15 cellular contexts compared by ENCODE assay signal in the genomic region with DNA sequence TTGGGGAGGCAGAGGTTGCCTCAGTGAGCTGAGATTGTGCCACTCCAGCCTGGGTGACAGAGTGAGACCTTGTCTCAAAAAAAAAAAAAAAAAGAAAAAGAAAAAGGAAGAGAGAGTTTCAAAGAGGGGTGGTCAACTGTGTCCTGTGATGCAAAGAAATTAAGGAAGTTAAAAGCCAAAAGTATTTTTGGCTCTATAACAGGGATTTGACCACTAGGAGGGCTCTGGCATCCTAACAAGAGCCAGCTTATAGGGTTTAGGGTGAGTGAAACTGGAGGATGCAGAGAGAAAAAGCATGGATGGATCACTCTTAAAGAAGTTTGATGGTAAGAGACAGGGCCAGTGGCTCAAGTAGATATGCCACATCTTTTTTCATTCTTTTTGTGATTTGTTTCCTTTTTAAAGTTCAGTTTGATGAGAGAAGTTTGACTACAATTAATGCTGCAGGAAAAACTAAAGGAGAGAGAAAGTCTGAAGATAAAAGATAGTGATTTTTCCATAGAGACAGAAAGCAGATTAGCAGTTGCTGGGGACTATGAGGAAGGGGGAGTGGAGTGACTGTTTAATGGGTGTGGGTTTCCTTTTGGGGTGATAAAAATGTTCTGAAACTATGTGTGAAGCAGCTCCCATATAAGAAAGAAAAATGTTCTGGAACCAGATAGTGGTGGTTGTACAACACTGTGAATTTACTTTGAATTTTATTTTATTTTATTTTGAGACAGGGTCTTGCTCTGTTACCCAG. TPM values are rescaled to one million over a fixed set of nuclear protein-coding genes. Genes with fewer than 3 reads are reported as not detected.
A peak's percentile ranks its signal among the peaks of the same experiment; 100 is the strongest.
DNase-seq lines count a peak whose midpoint lies in the region; ATAC-seq, FAIRE-seq and TF ChIP-seq lines count a peak whose summit lies in the region.
"Had no signal": no experiment of that assay in that cellular context is flagged by ENCODE, and none has a peak within 500 bp of the region (broad histone marks: within the 10 kb centered on the region; RNA-seq: fewer than 3 reads in every experiment).

No MANE protein-coding gene starts in this region.

- POLR2A ChIA-PET in K562 (lab: Yijun Ruan, JAX): interaction anchor here (0.6 to 2.2 kb wide), 3 partner anchors 10 to 127 kb away, joined by 3 to 6 read pairs (median 3); partner anchors contain the start of gene MICAL2

- no peak overlapping the region for H4K5ac ChIP-seq in H9 (ENCODE audit: insufficient read length, low read depth, low read length)

- H3K9ac ChIP-seq in H9 (ENCODE audit: extremely low read depth, insufficient read length, low read length) (no peak overlapping the region), K562 (ENCODE audit: insufficient read depth in 1 of 2, low read depth in 2 of 2, low read length in 2 of 2) (no peak overlapping the region)

- H3K27me3 ChIP-seq in H9 (ENCODE audit: insufficient read depth, low read length): no peaks in the 10 kb centered on the region
- no peaks in the 10 kb centered on the region for H3K27me3 ChIP-seq in K562 (ENCODE audit: control insufficient read depth in 2 of 2, insufficient read depth in 2 of 2, low read length in 2 of 2)
- H3K27me3 ChIP-seq in pancreas: no peaks in the 10 kb centered on the region

- FAIRE-seq in K562 (lab: Jason Lieb, UNC) (no peak), pancreas (lab: Jason Lieb, UNC) (no peak)

- H3K4me1 Mint-ChIP-seq in H9: peaks cover 42 to 49% of the 10 kb centered on the region in 2 experiments

- no peak overlapping the region for H3K4ac ChIP-seq in H9 (ENCODE audit: low read depth, low read length)

- no peak overlapping the region for H2BK20ac ChIP-seq in H9 (ENCODE audit: low read depth, low read length, poor library complexity, severe bottlenecking)

- TF ChIP-seq CTCF in H9 (conservative IDR thresholded peaks at IDR 0.05): peak; percentile 40; the same call in 2 of the 3 replicates
- TF ChIP-seq CTCF in K562 (IDR thresholded peaks at IDR 0.05 in 2 of 3, conservative IDR thresholded peaks at IDR 0.05 in 1 of 3; ENCODE audit: insufficient read depth in 2 of 3, low read depth in 1 of 3, low read length in 3 of 3): peak in 2 of 3 experiments; percentile 9 to 35; a peak in 2 of 6 replicates
- peak; percentile 4 for TF ChIP-seq CTCF in retinal pigment epithelial cell (conservative IDR thresholded peaks at IDR 0.05; ENCODE audit: low read depth, low read length)
- TF ChIP-seq CTCF in pancreas (IDR thresholded peaks at IDR 0.05): no peak

- H2AFZ ChIP-seq in H9 (ENCODE audit: low read length) (no peak overlapping the region), K562 (ENCODE audit: low read depth, low read length) (no peak overlapping the region)

- H3K36me3 Mint-ChIP-seq in H9 (ENCODE audit: insufficient read depth in 1 of 3, low read depth in 3 of 3): no peaks in the 10 kb centered on the region
- H3K36me3 Mint-ChIP-seq: IgD-negative memory B cell had no signal

- no peaks in the 10 kb centered on the region for H3K9me1 ChIP-seq in K562 (ENCODE audit: control insufficient read depth, insufficient read depth, low read length)

- in situ Hi-C loops in K562 (cut with MboI): no loop called here

- H3K79me2 ChIP-seq in H9 (ENCODE audit: insufficient read depth, low read length): no peaks in the 10 kb centered on the region
- no peaks in the 10 kb centered on the region for H3K79me2 ChIP-seq in K562 (ENCODE audit: control insufficient read depth, insufficient read depth, low read length)

- no peaks in the 10 kb centered on the region for H3K9me3 ChIP-seq in H9 (ENCODE audit: control insufficient read depth, low read depth, low read length)
- no peaks in the 10 kb centered on the region for H3K9me3 ChIP-seq in K562 (replicated peaks; ENCODE audit: control insufficient read depth, insufficient read depth, low read depth, low read length)
- no peaks in the 10 kb centered on the region for H3K9me3 ChIP-seq in pancreas
- H3K9me3 ChIP-seq: Caco-2, left ventricle myocardium inferior had no signal

- H3K56ac ChIP-seq in H9 (ENCODE audit: insufficient read length, low read depth, low read length): no peak overlapping the region

- DNase-seq in H9: no peak
- DNase-seq in NOMO-1 treated with DMSO at 0.1 percent for 48 hours (lab: John Stamatoyannopoulos, UW; ENCODE audit: unreplicated experiment): peak; percentile 54
- no peak for DNase-seq in K562 (ENCODE audit: extremely low read depth in 1 of 4, low spot score in 3 of 4)
- DNase-seq in retinal pigment epithelial cell (ENCODE audit: low read depth): no peak
- no peak for DNase-seq in pancreas
- DNase-seq in NCI-H2196 treated with DMSO at 0.1 percent for 48 hours (lab: John Stamatoyannopoulos, UW; ENCODE audit: unreplicated experiment): no peak
- DNase-seq: activated CD4-positive, alpha-beta T cell treated with anti-CD3 and anti-CD28 coated beads, Interleukin-2, amount 50 U/mL, for 48 hours; Caco-2; left ventricle myocardium inferior; NCI-H187; stimulated activated CD4-positive, alpha-beta T cell treated with anti-CD3 and anti-CD28 coated beads, Interleukin-2, amount 100 ng/mL, for 24 hours; stimulated activated CD8-positive, alpha-beta memory T cell treated with anti-CD3 and anti-CD28 coated beads, Interleukin-4, amount 100 ng/mL, for 48 hours; T1000 had no signal

- no peak overlapping the region for H3T11ph ChIP-seq in H9 (ENCODE audit: low read length)

- no peak overlapping the region for H2BK15ac ChIP-seq in H9 (ENCODE audit: low read depth, low read length)

- H3K4me3 ChIP-seq in K562 (no peak overlapping the region), retinal pigment epithelial cell (ENCODE audit: low read length) (no peak overlapping the region), pancreas (no peak overlapping the region)
- H3K4me3 ChIP-seq: left ventricle myocardium inferior had no signal

- H3K23ac ChIP-seq in H9 (ENCODE audit: insufficient read length, low read depth, low read length): no peak overlapping the region

- intact Hi-C loops in K562 (cut with micrococcal nuclease): no loop called here
- intact Hi-C loops in pancreas (cut with DNase I): no loop called here

- H3K4me2 ChIP-seq in H9 (ENCODE audit: insufficient read depth, insufficient read length, low read length): no peak overlapping the region
- no peak overlapping the region for H3K4me2 ChIP-seq in K562 (ENCODE audit: insufficient read depth, low read length)

- H3K4me3 Mint-ChIP-seq in H9: no peak overlapping the region
- H3K4me3 Mint-ChIP-seq: IgD-negative memory B cell had no signal

- H2BK120ac ChIP-seq in H9 (ENCODE audit: low read depth, low read length, poor library complexity, severe bottlenecking): no peak overlapping the region

- no peak overlapping the region for H4K91ac ChIP-seq in H9 (ENCODE audit: insufficient read length, low read depth, low read length)

- no peak overlapping the region for H4K8ac ChIP-seq in H9 (replicated peaks; ENCODE audit: insufficient read length, low read depth, low read length)

- CTCF ChIA-PET in K562 (lab: Yijun Ruan, JAX; ENCODE audit: low intra/inter-chr PET ratio): interaction anchor here (0.6 kb wide), 1 partner anchor 257 kb away, joined by 4 read pairs; no protein-coding TSS in a partner anchor

- no peak overlapping the region for H2BK5ac ChIP-seq in H9 (ENCODE audit: insufficient read length, low read length)

- no peak overlapping the region for H3K18ac ChIP-seq in H9 (ENCODE audit: insufficient read length, low read depth, low read length)

- TF ChIP-seq RAD21 in K562 (CRISPR knock-in tag; conservative IDR thresholded peaks at IDR 0.05 in 1 of 2, IDR thresholded peaks at IDR 0.05 in 1 of 2): peak in 1 of 2 experiments; percentile 31; a peak in 2 of 4 replicates

- H3K27me3 Mint-ChIP-seq in H9 (ENCODE audit: low read depth): peaks cover 25% of the 10 kb centered on the region

- H4K20me1 ChIP-seq in H9 (ENCODE audit: control insufficient read depth, insufficient read depth, insufficient read length) (no peaks in the 10 kb centered on the region), K562 (replicated peaks; ENCODE audit: control insufficient read depth, insufficient read depth, low read length) (no peaks in the 10 kb centered on the region)

- no peak overlapping the region for H3K14ac ChIP-seq in H9 (ENCODE audit: insufficient read depth, low read length)

- no peak overlapping the region for H2AK5ac ChIP-seq in H9 (ENCODE audit: insufficient read length, low read length)

- no peaks in the 10 kb centered on the region for H3K23me2 ChIP-seq in H9 (ENCODE audit: insufficient read length, low read depth, low read length, poor library complexity, severe bottlenecking)

- no peak overlapping the region for H2BK12ac ChIP-seq in H9 (ENCODE audit: insufficient read length, low read depth, low read length)

- H3K36me3 ChIP-seq in K562 (ENCODE audit: control insufficient read depth, insufficient read depth, low read length) (no peaks in the 10 kb centered on the region), pancreas (no peaks in the 10 kb centered on the region)
- H3K36me3 ChIP-seq: left ventricle myocardium inferior had no signal

- TF ChIP-seq POLR2A in K562 (conservative IDR thresholded peaks at IDR 0.05): no peak

- no TSS peak for BruUV-seq in K562 (replicated peaks; lab: Mats Ljungman, UMichigan)

- ATAC-seq in K562: no peak
- no peak for ATAC-seq in pancreas
- ATAC-seq in HG03108 (IDR thresholded peaks at IDR 0.05; ENCODE audit: unreplicated experiment): no peak

- H3K9me3 Mint-ChIP-seq in H9: no peaks in the 10 kb centered on the region

- peaks cover 9% of the 10 kb centered on the region; the same call in 1 of the 2 replicates for H3K4me1 ChIP-seq in H9 (ENCODE audit: insufficient read depth, low read length)
- H3K4me1 ChIP-seq in K562 (replicated peaks in 1 of 2; ENCODE audit: control insufficient read depth in 2 of 2, insufficient read depth in 2 of 2, low read length in 2 of 2): peaks cover 12 to 21% of the 10 kb centered on the region in 2 experiments; a peak in 4 of 5 replicates
- H3K4me1 ChIP-seq in pancreas: no peaks in the 10 kb centered on the region

- TF ChIP-seq EP300 in K562 (IDR thresholded peaks at IDR 0.05; ENCODE audit: low read length): no peak

- H3K27ac ChIP-seq in H9 (ENCODE audit: insufficient read length, low read depth, low read length): no peak overlapping the region
- H3K27ac ChIP-seq in K562 (ENCODE audit: extremely low read depth, low read depth, low read length): no peak overlapping the region
- H3K27ac ChIP-seq in pancreas: no peak overlapping the region
- H3K27ac ChIP-seq: left ventricle myocardium inferior had no signal

- H3K27ac Mint-ChIP-seq in H9: no peak overlapping the region; a peak in 1 of 7 replicates
- H3K27ac Mint-ChIP-seq: IgD-negative memory B cell had no signal

- H3K79me1 ChIP-seq in H9 (ENCODE audit: insufficient read depth, low read depth, low read length, poor library complexity, severe bottlenecking): no peaks in the 10 kb centered on the region

RNA-seq across cellular contexts. Expression of gene MICAL2, which starts 11.1 kb away (rescaled TPM):
- total RNA-seq in H9 (2021) (4.7 and 6.0 TPM in 2 replicates), K562 (2014; rRNA removed) (33.6 and 42.7 TPM in 2 replicates), K562 (2014; rRNA removed; fragmentation: Illumina TruSeq; extraction: Trizol) (35.0 and 36.8 TPM in 2 replicates), K562 (2015; rRNA removed; fragmentation: Illumina TruSeq; extraction: Trizol) (22.9 and 23.7 TPM in 2 replicates), K562 (2021) (63.5 and 64.2 TPM in 2 replicates), pancreas (10 to 100 TPM; 20.4 to 38.8 (median 27.1) TPM)
- total RNA-seq in K562 (2011; cell fraction: chromatin; rRNA removed; ENCODE audit: low replicate concordance): 173 and 222 TPM in 2 replicates
- total RNA-seq in K562 (2011; cell fraction: nucleolus; rRNA removed): 77.0 and 99.7 TPM in 2 replicates
- total RNA-seq in K562 (2011; cell fraction: nucleoplasm; rRNA removed): 107 and 133 TPM in 2 replicates
- polyA plus RNA-seq in K562 (2011; rRNA removed) (38.1 and 47.3 TPM in 2 replicates), K562 (2014; fragmentation: Illumina TruSeq; extraction: Trizol) (40.3 and 43.0 TPM in 2 replicates), K562 (2014; fragmentation: Nextera tagmentation; extraction: Ambion mirVana) (1 to 10 TPM; 4.7 to 5.9 TPM), K562 (2014; rRNA removed) (23.3 and 24.0 TPM in 2 replicates), pancreas (1 to 10 TPM; 4.8 to 5.4 TPM)
- polyA plus RNA-seq in K562 (2011; cell fraction: cytosol; rRNA removed): 28.3 and 36.5 TPM in 2 replicates
- 46.0 and 76.1 TPM in 2 replicates for polyA plus RNA-seq in K562 (2011; cell fraction: nucleus; rRNA removed)
- polyA plus RNA-seq in K562 (2012): 31.7 and 42.8 TPM in 2 replicates
- 82.4 and 92.6 TPM in 2 replicates for polyA minus RNA-seq in K562 (2011; rRNA and poly(A)+ RNA removed)
- 47.4 and 54.4 TPM in 2 replicates for polyA minus RNA-seq in K562 (2011; cell fraction: cytosol; rRNA and poly(A)+ RNA removed)
- 66.9 and 104 TPM in 2 replicates for polyA minus RNA-seq in K562 (2011; cell fraction: nucleus; rRNA and poly(A)+ RNA removed)

Comparison
In these comparisons a context has a peak if more than half of its experiments do, and no peak if none do; other contexts are left out.
1. CTCF ChIP-seq: peak in H9 (single experiment), K562 (2 of 3) and retinal pigment epithelial cell (single experiment); none in pancreas (0 of 4).